ENCODE assay signal across 1 cellular context in genomic region chr5:50547303-50547702, GRCh38.
TF ChIP-seq lines count a peak whose summit lies in the region.

No MANE protein-coding gene starts in this region.

TF ChIP-seq in GM12878, 131 proteins besides CTCF, POLR2A, EP300 and RAD21 (continued from another document):
- TF ChIP-seq, protein P1, sequence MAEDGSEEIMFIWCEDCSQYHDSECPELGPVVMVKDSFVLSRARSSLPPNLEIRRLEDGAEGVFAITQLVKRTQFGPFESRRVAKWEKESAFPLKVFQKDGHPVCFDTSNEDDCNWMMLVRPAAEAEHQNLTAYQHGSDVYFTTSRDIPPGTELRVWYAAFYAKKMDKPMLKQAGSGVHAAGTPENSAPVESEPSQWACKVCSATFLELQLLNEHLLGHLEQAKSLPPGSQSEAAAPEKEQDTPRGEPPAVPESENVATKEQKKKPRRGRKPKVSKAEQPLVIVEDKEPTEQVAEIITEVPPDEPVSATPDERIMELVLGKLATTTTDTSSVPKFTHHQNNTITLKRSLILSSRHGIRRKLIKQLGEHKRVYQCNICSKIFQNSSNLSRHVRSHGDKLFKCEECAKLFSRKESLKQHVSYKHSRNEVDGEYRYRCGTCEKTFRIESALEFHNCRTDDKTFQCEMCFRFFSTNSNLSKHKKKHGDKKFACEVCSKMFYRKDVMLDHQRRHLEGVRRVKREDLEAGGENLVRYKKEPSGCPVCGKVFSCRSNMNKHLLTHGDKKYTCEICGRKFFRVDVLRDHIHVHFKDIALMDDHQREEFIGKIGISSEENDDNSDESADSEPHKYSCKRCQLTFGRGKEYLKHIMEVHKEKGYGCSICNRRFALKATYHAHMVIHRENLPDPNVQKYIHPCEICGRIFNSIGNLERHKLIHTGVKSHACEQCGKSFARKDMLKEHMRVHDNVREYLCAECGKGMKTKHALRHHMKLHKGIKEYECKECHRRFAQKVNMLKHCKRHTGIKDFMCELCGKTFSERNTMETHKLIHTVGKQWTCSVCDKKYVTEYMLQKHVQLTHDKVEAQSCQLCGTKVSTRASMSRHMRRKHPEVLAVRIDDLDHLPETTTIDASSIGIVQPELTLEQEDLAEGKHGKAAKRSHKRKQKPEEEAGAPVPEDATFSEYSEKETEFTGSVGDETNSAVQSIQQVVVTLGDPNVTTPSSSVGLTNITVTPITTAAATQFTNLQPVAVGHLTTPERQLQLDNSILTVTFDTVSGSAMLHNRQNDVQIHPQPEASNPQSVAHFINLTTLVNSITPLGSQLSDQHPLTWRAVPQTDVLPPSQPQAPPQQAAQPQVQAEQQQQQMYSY (CRISPR knock-in tag; IDR thresholded peaks at IDR 0.05) = no peak
- TF ChIP-seq JUNB (IDR thresholded peaks at IDR 0.05) = peak; percentile 28; the same call in 1 of the 2 replicates
- TF ChIP-seq TCF7 (IDR thresholded peaks at IDR 0.05; ENCODE audit: borderline replicate concordance) = no peak
- TF ChIP-seq IKZF2 (IDR thresholded peaks at IDR 0.05) = peak; percentile 60 to 75; a peak in 3 of 4 replicates
- TF ChIP-seq RELB (IDR thresholded peaks at IDR 0.05; ENCODE audit: low read depth) = peak; percentile 52; the same call in 1 of the 2 replicates
- TF ChIP-seq BCL11A (IDR thresholded peaks at IDR 0.05; ENCODE audit: low read depth, low read length) = 0 out of 2 replicates have a peak, but pooled peaks have one; percentile 34
- TF ChIP-seq MEF2B (IDR thresholded peaks at IDR 0.05; ENCODE audit: partially characterized antibody, poor library complexity, severe bottlenecking) = peak; percentile 80
- 0 out of 2 replicates have a peak, but pooled peaks have one; percentile 39 for TF ChIP-seq FOXM1 (IDR thresholded peaks at IDR 0.05; ENCODE audit: low read depth, low read length)
